ENCODE assay signal across 9 cellular contexts in genomic region chr15:81400640-81401236, GRCh38. TPM values are rescaled to one million over a fixed set of nuclear protein-coding genes. Genes with fewer than 3 reads are reported as not detected.
DNase-seq lines count a peak whose midpoint lies in the region; ATAC-seq and TF ChIP-seq lines count a peak whose summit lies in the region.
"Had no signal": no experiment of that assay in that cellular context is flagged by ENCODE, and none has a peak within 500 bp of the region (broad histone marks: within the 10 kb centered on the region; RNA-seq: fewer than 3 reads in every experiment).

No MANE protein-coding gene starts in this region.

- no peaks in the 10 kb centered on the region for H3K27me3 ChIP-seq in Karpas-422 (ENCODE audit: low read length)
- no peaks in the 10 kb centered on the region for H3K27me3 ChIP-seq in parathyroid adenoma (ENCODE audit: control insufficient read depth, insufficient read depth, low read length)

- H2AFZ ChIP-seq in Karpas-422 (ENCODE audit: low read length): no peak overlapping the region
- no peak overlapping the region for H2AFZ ChIP-seq in parathyroid adenoma

- no peak overlapping the region for H3K27ac ChIP-seq in Karpas-422 (ENCODE audit: low read length)
- H3K27ac ChIP-seq in parathyroid adenoma: no peak overlapping the region

- peak; percentile 85 for TF ChIP-seq CTCF in fibroblast of mammary gland (conservative IDR thresholded peaks at IDR 0.05; ENCODE audit: control insufficient read depth, insufficient read depth, low read depth, low read length)
- TF ChIP-seq CTCF in parathyroid adenoma (IDR thresholded peaks at IDR 0.05): peak; percentile 78

- H3K4me3 ChIP-seq in Karpas-422 (ENCODE audit: low read length) (no peak overlapping the region), fibroblast of mammary gland (ENCODE audit: control insufficient read depth, low read depth, low read length) (no peak overlapping the region), parathyroid adenoma (ENCODE audit: low read depth, low read length) (no peak overlapping the region)

- DNase-seq in NCI-H1436 (lab: John Stamatoyannopoulos, UW): peak; percentile 14
- DNase-seq in NCI-H1436 treated with DMSO at 0.1 percent for 48 hours (lab: John Stamatoyannopoulos, UW): no peak
- DNase-seq in Karpas-422: peak; percentile 65
- DNase-seq in SKM-1 treated with dmso at 0.1 percent for 144 hours (lab: John Stamatoyannopoulos, UW; ENCODE audit: unreplicated experiment): peak; percentile 39
- DNase-seq in fibroblast of mammary gland (ENCODE audit: low read depth): peak; percentile 68
- no peak for DNase-seq in ecto neural progenitor cell (ENCODE audit: low spot score)

- H3K79me2 ChIP-seq in Karpas-422 (ENCODE audit: low read length) (no peaks in the 10 kb centered on the region), parathyroid adenoma (no peaks in the 10 kb centered on the region)

- H3K4me1 ChIP-seq in Karpas-422 (ENCODE audit: low read length) (no peaks in the 10 kb centered on the region), parathyroid adenoma (no peaks in the 10 kb centered on the region)

- H3K9ac ChIP-seq in Karpas-422 (ENCODE audit: low read length) (no peak overlapping the region), parathyroid adenoma (no peak overlapping the region)

- H3K9me3 ChIP-seq in Karpas-422 (ENCODE audit: low read length) (no peaks in the 10 kb centered on the region), parathyroid adenoma (ENCODE audit: control insufficient read depth, low read length) (no peaks in the 10 kb centered on the region)

- no peak overlapping the region for H3K4me2 ChIP-seq in Karpas-422 (ENCODE audit: low read depth, low read length, poor library complexity, severe bottlenecking)
- H3K4me2 ChIP-seq in parathyroid adenoma (ENCODE audit: low read length): no peak overlapping the region

- no peaks in the 10 kb centered on the region for H4K20me1 ChIP-seq in Karpas-422 (ENCODE audit: insufficient read depth, low read depth, low read length)

- H3K36me3 ChIP-seq in Karpas-422 (ENCODE audit: insufficient read depth, low read length) (no peaks in the 10 kb centered on the region), parathyroid adenoma (ENCODE audit: control insufficient read depth, insufficient read depth, low read length) (no peaks in the 10 kb centered on the region)

- ATAC-seq in HG02678 (IDR thresholded peaks at IDR 0.05; ENCODE audit: unreplicated experiment): no peak

- no peaks in the 10 kb centered on the region for H3K9me2 ChIP-seq in Karpas-422 (replicated peaks; ENCODE audit: insufficient read depth, low read length)

RNA-seq across cellular contexts. Expression of gene TMC3, which starts 26.7 kb away (rescaled TPM):
- total RNA-seq in Karpas-422 (2014; rRNA removed; shearing (Covaris generic); ENCODE audit: low replicate concordance): not detected in 2 replicates
- total RNA-seq: CD8-positive, alpha-beta memory T cell had no signal

Comparison
In these comparisons a context has a peak if more than half of its experiments do, and no peak if none do; other contexts are left out.
1. DNase-seq: peak in NCI-H1436 (single experiment), Karpas-422 (single experiment), SKM-1 treated with dmso at 0.1 percent for 144 hours (single experiment) and fibroblast of mammary gland (single experiment); none in NCI-H1436 treated with DMSO at 0.1 percent for 48 hours (single experiment) and ecto neural progenitor cell (single experiment).